In the genomic region with DNA sequence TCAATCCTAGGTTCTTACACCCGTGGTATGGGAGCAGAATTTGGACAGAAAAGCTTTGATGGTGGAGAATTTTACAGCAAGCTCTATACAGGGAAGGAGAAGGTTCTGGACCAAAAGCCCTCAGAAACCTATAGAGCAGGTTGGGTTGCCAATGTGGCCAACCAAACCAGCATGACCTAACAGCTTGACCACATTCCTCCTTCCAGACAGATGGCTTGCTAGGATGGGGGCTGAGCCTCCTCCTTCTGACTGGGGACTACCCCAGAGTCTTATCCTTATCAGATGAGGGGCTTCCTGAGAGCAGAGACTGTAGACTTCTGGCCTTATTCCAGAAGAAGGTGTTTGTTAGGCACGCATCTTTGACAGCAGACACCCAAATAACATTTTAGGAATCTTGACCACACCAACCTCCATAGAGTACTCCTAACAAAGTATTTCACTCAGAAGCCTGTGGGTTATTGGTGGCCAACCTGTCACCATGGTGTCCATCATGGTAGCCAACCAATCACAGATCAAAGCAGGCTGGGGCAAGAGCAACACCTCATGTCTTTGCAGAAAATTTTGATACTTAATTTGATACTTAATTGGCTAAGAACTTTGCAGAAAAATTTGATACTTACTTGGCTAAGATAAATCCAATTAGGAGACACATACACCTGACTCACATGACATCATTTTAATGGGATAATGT, we compare ENCODE assay signal across 28 cellular contexts.
"Had no signal": no experiment of that assay in that cellular context is flagged by ENCODE, and none has a peak within 500 bp of the region (broad histone marks: within the 10 kb centered on the region; RNA-seq: fewer than 3 reads in every experiment).

No MANE protein-coding gene starts in this region.

- H3K4me1 ChIP-seq: prostate gland had no signal

- FAIRE-seq: pancreas, small intestine, urothelium cell line had no signal

- DNase-seq: naive thymus-derived CD8-positive, alpha-beta T cell; nephron progenitor cell; nucleus accumbens; pancreas; right cardiac atrium; right lobe of liver; sigmoid colon; small intestine; stimulated activated CD4-positive, alpha-beta T cell treated with anti-CD3 and anti-CD28 coated beads, Interleukin-1b, Interleukin-23, amount 100 ng/mL, for 48 hours; stimulated activated CD4-positive, alpha-beta T cell treated with anti-CD3 and anti-CD28 coated beads, Interleukin-4, amount 100 ng/mL, for 1 hour; stimulated activated CD4-positive, alpha-beta T cell treated with anti-CD3 and anti-CD28 coated beads, Interleukin-4, amount 100 ng/mL, for 4 hours; stimulated activated CD8-positive, alpha-beta memory T cell treated with anti-CD3 and anti-CD28 coated beads, Interleukin-4, amount 100 ng/mL, for 48 hours; stimulated activated naive CD4-positive, alpha-beta T cell; stimulated activated naive CD8-positive, alpha-beta T cell treated with anti-CD3 and anti-CD28 coated beads, Interleukin-15, amount 100 ng/mL, for 72 hours; stimulated activated naive CD8-positive, alpha-beta T cell treated with anti-CD3 and anti-CD28 coated beads, Interleukin-15, Interleukin-2, amounts not matched to agents 100 U/mL and 50 U/mL, for 24 hours; substantia nigra; testis; tibial artery; transverse colon; upper lobe of left lung had no signal

- H3K9me3 ChIP-seq: neutrophil, pancreas, prostate gland, right lobe of liver, sigmoid colon, suprapubic skin, testis, tibial artery, transverse colon, upper lobe of left lung, vagina had no signal

- H3K4me1 Mint-ChIP-seq: naive thymus-derived CD8-positive, alpha-beta T cell; nephron progenitor cell; neural crest cell; stimulated activated naive CD8-positive, alpha-beta T cell treated with anti-CD3 and anti-CD28 coated beads, Interleukin-15, amount 100 ng/mL, for 72 hours had no signal

- H3K27ac ChIP-seq: neutrophil, pancreas, prostate gland, right lobe of liver, sigmoid colon, suprapubic skin, testis, tibial artery, transverse colon, upper lobe of left lung, vagina had no signal

- H3K9me3 Mint-ChIP-seq: naive thymus-derived CD8-positive, alpha-beta T cell; natural killer cell treated with Interleukin-12 subunit alpha and Interleukin-12 subunit beta and Interleukin-15 and Interleukin-18, amount 100 ng/mL, for 72 hours; nephron progenitor cell; neural crest cell; stimulated activated memory B cell treated with anti-CD40 and anti-IgM and Interleukin-4, amounts not matched to agents 10 μg/mL and 1 μg/mL and 100 μg/mL, for 72 hours; stimulated activated naive CD8-positive, alpha-beta T cell treated with anti-CD3 and anti-CD28 coated beads, Interleukin-15, amount 100 ng/mL, for 72 hours had no signal

- H3K27me3 Mint-ChIP-seq: stimulated activated naive CD8-positive, alpha-beta T cell treated with anti-CD3 and anti-CD28 coated beads, Interleukin-15, amount 100 ng/mL, for 72 hours had no signal

- H3K36me3 ChIP-seq: neutrophil, pancreas, prostate gland, right lobe of liver, sigmoid colon, suprapubic skin, tibial artery, transverse colon, upper lobe of left lung, vagina had no signal

- H3K27ac Mint-ChIP-seq: natural killer cell treated with Interleukin-12 subunit alpha and Interleukin-12 subunit beta and Interleukin-15 and Interleukin-18, amount 100 ng/mL, for 72 hours; nephron progenitor cell; stimulated activated memory B cell treated with anti-CD40 and anti-IgM and Interleukin-4, amounts not matched to agents 10 μg/mL and 1 μg/mL and 100 μg/mL, for 72 hours had no signal

- H3K36me3 Mint-ChIP-seq: naive thymus-derived CD8-positive, alpha-beta T cell; natural killer cell treated with Interleukin-12 subunit alpha and Interleukin-12 subunit beta and Interleukin-15 and Interleukin-18, amount 100 ng/mL, for 72 hours; stimulated activated memory B cell treated with anti-CD40 and anti-IgM and Interleukin-4, amounts not matched to agents 10 μg/mL and 1 μg/mL and 100 μg/mL, for 72 hours had no signal

- ATAC-seq: naive thymus-derived CD8-positive, alpha-beta T cell; natural killer cell treated with Interleukin-12 subunit alpha and Interleukin-12 subunit beta and Interleukin-15 and Interleukin-18, amount 100 ng/mL, for 72 hours; pancreas; right cardiac atrium; right lobe of liver; stimulated activated memory B cell treated with anti-CD40 and anti-IgM and Interleukin-4, amounts not matched to agents 10 μg/mL and 1 μg/mL and 100 μg/mL, for 72 hours; stimulated activated naive CD8-positive, alpha-beta T cell treated with anti-CD3 and anti-CD28 coated beads, Interleukin-15, amount 100 ng/mL, for 72 hours; stimulated activated naive CD8-positive, alpha-beta T cell treated with anti-CD3 and anti-CD28 coated beads, Interleukin-15, Interleukin-2, amounts not matched to agents 100 U/mL and 50 U/mL, for 24 hours had no signal

- H3K4me3 ChIP-seq: pancreas, prostate gland, right lobe of liver, sigmoid colon, suprapubic skin, testis, tibial artery, transverse colon, upper lobe of left lung, vagina had no signal

- H3K4me3 Mint-ChIP-seq: naive thymus-derived CD8-positive, alpha-beta T cell; natural killer cell treated with Interleukin-12 subunit alpha and Interleukin-12 subunit beta and Interleukin-15 and Interleukin-18, amount 100 ng/mL, for 72 hours; nephron progenitor cell; neural crest cell; stimulated activated memory B cell treated with anti-CD40 and anti-IgM and Interleukin-4, amounts not matched to agents 10 μg/mL and 1 μg/mL and 100 μg/mL, for 72 hours; stimulated activated naive CD8-positive, alpha-beta T cell treated with anti-CD3 and anti-CD28 coated beads, Interleukin-15, amount 100 ng/mL, for 72 hours had no signal

- H3K27me3 ChIP-seq: neutrophil, pancreas, right lobe of liver, sigmoid colon, suprapubic skin, testis, tibial artery, transverse colon, upper lobe of left lung, vagina had no signal
